1 cellular context compared by ENCODE assay signal in genomic region chr5:41065691-41066335, GRCh38.
TF ChIP-seq lines count a peak whose summit lies in the region.

No MANE protein-coding gene starts in this region.

TF ChIP-seq in GM23338, 12 proteins besides CTCF, POLR2A, EP300 and RAD21 (continued from another document):
- TF ChIP-seq, protein P1, sequence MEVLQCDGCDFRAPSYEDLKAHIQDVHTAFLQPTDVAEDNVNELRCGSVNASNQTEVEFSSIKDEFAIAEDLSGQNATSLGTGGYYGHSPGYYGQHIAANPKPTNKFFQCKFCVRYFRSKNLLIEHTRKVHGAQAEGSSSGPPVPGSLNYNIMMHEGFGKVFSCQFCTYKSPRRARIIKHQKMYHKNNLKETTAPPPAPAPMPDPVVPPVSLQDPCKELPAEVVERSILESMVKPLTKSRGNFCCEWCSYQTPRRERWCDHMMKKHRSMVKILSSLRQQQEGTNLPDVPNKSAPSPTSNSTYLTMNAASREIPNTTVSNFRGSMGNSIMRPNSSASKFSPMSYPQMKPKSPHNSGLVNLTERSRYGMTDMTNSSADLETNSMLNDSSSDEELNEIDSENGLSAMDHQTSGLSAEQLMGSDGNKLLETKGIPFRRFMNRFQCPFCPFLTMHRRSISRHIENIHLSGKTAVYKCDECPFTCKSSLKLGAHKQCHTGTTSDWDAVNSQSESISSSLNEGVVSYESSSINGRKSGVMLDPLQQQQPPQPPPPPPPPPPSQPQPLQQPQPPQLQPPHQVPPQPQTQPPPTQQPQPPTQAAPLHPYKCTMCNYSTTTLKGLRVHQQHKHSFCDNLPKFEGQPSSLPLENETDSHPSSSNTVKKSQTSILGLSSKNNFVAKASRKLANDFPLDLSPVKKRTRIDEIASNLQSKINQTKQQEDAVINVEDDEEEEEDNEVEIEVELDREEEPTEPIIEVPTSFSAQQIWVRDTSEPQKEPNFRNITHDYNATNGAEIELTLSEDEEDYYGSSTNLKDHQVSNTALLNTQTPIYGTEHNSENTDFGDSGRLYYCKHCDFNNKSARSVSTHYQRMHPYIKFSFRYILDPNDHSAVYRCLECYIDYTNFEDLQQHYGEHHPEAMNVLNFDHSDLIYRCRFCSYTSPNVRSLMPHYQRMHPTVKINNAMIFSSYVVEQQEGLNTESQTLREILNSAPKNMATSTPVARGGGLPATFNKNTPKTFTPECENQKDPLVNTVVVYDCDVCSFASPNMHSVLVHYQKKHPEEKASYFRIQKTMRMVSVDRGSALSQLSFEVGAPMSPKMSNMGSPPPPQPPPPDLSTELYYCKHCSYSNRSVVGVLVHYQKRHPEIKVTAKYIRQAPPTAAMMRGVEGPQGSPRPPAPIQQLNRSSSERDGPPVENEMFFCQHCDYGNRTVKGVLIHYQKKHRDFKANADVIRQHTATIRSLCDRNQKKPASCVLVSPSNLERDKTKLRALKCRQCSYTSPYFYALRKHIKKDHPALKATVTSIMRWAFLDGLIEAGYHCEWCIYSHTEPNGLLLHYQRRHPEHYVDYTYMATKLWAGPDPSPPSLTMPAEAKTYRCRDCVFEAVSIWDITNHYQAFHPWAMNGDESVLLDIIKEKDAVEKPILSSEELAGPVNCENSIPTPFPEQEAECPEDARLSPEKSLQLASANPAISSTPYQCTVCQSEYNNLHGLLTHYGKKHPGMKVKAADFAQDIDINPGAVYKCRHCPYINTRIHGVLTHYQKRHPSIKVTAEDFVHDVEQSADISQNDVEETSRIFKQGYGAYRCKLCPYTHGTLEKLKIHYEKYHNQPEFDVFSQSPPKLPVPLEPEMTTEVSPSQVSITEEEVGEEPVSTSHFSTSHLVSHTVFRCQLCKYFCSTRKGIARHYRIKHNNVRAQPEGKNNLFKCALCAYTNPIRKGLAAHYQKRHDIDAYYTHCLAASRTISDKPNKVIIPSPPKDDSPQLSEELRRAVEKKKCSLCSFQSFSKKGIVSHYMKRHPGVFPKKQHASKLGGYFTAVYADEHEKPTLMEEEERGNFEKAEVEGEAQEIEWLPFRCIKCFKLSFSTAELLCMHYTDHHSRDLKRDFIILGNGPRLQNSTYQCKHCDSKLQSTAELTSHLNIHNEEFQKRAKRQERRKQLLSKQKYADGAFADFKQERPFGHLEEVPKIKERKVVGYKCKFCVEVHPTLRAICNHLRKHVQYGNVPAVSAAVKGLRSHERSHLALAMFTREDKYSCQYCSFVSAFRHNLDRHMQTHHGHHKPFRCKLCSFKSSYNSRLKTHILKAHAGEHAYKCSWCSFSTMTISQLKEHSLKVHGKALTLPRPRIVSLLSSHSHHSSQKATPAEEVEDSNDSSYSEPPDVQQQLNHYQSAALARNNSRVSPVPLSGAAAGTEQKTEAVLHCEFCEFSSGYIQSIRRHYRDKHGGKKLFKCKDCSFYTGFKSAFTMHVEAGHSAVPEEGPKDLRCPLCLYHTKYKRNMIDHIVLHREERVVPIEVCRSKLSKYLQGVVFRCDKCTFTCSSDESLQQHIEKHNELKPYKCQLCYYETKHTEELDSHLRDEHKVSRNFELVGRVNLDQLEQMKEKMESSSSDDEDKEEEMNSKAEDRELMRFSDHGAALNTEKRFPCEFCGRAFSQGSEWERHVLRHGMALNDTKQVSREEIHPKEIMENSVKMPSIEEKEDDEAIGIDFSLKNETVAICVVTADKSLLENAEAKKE (CRISPR knock-in tag; IDR thresholded peaks at IDR 0.05): no peak
